Comparison of ENCODE assay signal across 1 cellular context in the genomic region with DNA sequence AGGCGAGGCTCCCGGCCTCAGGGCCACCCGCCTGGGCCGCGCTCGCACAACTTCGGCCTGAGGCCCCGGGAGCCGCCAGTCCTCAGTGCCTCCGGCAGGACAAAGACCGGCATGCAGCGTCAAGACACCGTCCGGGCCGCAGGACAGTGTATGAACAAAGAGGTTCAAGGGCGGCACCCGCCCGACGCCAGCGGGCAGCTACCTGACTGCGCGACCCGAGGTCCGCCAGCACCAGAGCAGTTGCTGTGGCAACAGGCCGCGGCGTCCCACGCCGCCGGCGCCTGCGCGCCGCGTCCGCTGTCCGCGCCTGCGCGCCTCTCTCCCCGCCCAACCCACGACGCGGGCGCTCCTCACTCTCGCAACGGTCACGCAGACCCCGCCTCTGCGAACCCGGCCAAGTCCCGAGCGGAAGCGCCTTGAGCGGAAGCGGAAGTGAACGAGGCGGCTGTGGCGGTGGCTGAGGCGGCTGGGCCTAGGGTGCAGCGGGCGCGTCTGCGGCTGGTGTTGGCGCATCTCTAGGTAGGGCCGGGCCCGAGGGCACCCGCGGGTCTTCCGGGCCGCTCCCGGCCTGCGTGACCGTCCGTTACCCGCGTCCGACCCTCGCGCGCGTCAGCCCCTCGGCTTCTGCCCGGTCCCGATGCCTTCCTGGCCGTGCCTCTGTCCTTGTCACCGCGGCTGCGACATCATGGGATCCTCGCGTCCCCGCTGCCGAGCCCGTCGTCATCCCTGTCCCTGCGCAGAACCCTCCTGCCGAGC.
TF ChIP-seq lines count a peak whose summit lies in the region.

A gene with protein sequence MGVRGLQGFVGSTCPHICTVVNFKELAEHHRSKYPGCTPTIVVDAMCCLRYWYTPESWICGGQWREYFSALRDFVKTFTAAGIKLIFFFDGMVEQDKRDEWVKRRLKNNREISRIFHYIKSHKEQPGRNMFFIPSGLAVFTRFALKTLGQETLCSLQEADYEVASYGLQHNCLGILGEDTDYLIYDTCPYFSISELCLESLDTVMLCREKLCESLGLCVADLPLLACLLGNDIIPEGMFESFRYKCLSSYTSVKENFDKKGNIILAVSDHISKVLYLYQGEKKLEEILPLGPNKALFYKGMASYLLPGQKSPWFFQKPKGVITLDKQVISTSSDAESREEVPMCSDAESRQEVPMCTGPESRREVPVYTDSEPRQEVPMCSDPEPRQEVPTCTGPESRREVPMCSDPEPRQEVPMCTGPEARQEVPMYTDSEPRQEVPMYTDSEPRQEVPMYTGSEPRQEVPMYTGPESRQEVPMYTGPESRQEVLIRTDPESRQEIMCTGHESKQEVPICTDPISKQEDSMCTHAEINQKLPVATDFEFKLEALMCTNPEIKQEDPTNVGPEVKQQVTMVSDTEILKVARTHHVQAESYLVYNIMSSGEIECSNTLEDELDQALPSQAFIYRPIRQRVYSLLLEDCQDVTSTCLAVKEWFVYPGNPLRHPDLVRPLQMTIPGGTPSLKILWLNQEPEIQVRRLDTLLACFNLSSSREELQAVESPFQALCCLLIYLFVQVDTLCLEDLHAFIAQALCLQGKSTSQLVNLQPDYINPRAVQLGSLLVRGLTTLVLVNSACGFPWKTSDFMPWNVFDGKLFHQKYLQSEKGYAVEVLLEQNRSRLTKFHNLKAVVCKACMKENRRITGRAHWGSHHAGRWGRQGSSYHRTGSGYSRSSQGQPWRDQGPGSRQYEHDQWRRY (plus strand): TSS at position 435 of the 756 bp plus-strand sequence. CDS start 10,633 bp downstream, outside the sequence.

TF ChIP-seq in HEK293, 187 proteins besides CTCF, POLR2A, EP300 and RAD21 (continued from another document):
- TF ChIP-seq, protein P1, sequence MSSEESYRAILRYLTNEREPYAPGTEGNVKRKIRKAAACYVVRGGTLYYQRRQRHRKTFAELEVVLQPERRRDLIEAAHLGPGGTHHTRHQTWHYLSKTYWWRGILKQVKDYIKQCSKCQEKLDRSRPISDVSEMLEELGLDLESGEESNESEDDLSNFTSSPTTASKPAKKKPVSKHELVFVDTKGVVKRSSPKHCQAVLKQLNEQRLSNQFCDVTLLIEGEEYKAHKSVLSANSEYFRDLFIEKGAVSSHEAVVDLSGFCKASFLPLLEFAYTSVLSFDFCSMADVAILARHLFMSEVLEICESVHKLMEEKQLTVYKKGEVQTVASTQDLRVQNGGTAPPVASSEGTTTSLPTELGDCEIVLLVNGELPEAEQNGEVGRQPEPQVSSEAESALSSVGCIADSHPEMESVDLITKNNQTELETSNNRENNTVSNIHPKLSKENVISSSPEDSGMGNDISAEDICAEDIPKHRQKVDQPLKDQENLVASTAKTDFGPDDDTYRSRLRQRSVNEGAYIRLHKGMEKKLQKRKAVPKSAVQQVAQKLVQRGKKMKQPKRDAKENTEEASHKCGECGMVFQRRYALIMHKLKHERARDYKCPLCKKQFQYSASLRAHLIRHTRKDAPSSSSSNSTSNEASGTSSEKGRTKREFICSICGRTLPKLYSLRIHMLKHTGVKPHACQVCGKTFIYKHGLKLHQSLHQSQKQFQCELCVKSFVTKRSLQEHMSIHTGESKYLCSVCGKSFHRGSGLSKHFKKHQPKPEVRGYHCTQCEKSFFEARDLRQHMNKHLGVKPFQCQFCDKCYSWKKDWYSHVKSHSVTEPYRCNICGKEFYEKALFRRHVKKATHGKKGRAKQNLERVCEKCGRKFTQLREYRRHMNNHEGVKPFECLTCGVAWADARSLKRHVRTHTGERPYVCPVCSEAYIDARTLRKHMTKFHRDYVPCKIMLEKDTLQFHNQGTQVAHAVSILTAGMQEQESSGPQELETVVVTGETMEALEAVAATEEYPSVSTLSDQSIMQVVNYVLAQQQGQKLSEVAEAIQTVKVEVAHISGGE (tag by site-specific recombination; conservative IDR thresholded peaks at IDR 0.05; ENCODE audit: low read depth) = peak; percentile 93
- TF ChIP-seq ZNF624 (tag by site-specific recombination; IDR thresholded peaks at IDR 0.05) = no peak
- TF ChIP-seq, protein P2, sequence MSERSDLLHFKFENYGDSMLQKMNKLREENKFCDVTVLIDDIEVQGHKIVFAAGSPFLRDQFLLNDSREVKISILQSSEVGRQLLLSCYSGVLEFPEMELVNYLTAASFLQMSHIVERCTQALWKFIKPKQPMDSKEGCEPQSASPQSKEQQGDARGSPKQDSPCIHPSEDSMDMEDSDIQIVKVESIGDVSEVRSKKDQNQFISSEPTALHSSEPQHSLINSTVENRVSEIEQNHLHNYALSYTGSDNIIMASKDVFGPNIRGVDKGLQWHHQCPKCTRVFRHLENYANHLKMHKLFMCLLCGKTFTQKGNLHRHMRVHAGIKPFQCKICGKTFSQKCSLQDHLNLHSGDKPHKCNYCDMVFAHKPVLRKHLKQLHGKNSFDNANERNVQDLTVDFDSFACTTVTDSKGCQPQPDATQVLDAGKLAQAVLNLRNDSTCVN (tag by site-specific recombination; optimal IDR thresholded peaks at IDR 0.05) = peak; percentile 97
- no peak for TF ChIP-seq ZNF266 (tag by site-specific recombination; IDR thresholded peaks at IDR 0.05; ENCODE audit: low read depth)
- peak; percentile 78 for TF ChIP-seq ZNF2 (tag by site-specific recombination; IDR thresholded peaks at IDR 0.05)
- TF ChIP-seq GLI4 (tag by site-specific recombination; IDR thresholded peaks at IDR 0.05) = peak; percentile 76; the same call in 1 of the 2 replicates
- TF ChIP-seq, protein P3, sequence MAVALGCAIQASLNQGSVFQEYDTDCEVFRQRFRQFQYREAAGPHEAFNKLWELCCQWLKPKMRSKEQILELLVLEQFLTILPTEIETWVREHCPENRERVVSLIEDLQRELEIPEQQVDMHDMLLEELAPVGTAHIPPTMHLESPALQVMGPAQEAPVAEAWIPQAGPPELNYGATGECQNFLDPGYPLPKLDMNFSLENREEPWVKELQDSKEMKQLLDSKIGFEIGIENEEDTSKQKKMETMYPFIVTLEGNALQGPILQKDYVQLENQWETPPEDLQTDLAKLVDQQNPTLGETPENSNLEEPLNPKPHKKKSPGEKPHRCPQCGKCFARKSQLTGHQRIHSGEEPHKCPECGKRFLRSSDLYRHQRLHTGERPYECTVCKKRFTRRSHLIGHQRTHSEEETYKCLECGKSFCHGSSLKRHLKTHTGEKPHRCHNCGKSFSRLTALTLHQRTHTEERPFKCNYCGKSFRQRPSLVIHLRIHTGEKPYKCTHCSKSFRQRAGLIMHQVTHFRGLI (tag by site-specific recombination; IDR thresholded peaks at IDR 0.05) = peak; percentile 77
- TF ChIP-seq GLIS1 (tag by site-specific recombination; IDR thresholded peaks at IDR 0.05) = no peak; the same call in 1 of the 2 replicates
- TF ChIP-seq ZNF626 (tag by site-specific recombination; IDR thresholded peaks at IDR 0.05) = no peak
- peak; percentile 91 for TF ChIP-seq ZNF501 (tag by site-specific recombination; IDR thresholded peaks at IDR 0.05)
- TF ChIP-seq, protein P4, sequence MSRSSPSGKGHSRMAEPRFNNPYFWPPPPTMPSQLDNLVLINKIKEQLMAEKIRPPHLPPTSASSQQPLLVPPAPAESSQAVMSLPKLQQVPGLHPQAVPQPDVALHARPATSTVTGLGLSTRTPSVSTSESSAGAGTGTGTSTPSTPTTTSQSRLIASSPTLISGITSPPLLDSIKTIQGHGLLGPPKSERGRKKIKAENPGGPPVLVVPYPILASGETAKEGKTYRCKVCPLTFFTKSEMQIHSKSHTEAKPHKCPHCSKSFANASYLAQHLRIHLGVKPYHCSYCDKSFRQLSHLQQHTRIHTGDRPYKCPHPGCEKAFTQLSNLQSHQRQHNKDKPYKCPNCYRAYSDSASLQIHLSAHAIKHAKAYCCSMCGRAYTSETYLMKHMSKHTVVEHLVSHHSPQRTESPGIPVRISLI (tag by site-specific recombination; IDR thresholded peaks at IDR 0.05) = no peak
- TF ChIP-seq, protein P5, sequence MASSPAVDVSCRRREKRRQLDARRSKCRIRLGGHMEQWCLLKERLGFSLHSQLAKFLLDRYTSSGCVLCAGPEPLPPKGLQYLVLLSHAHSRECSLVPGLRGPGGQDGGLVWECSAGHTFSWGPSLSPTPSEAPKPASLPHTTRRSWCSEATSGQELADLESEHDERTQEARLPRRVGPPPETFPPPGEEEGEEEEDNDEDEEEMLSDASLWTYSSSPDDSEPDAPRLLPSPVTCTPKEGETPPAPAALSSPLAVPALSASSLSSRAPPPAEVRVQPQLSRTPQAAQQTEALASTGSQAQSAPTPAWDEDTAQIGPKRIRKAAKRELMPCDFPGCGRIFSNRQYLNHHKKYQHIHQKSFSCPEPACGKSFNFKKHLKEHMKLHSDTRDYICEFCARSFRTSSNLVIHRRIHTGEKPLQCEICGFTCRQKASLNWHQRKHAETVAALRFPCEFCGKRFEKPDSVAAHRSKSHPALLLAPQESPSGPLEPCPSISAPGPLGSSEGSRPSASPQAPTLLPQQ (tag by site-specific recombination; IDR thresholded peaks at IDR 0.05) = 0 out of 2 replicates have a peak, but pooled peaks have one; percentile 43
- TF ChIP-seq ZNF311 (tag by site-specific recombination; IDR thresholded peaks at IDR 0.05; ENCODE audit: borderline replicate concordance) = no peak
- TF ChIP-seq KLF16 (tag by site-specific recombination; IDR thresholded peaks at IDR 0.05) = peak; percentile 54
- TF ChIP-seq ZNF10 (tag by site-specific recombination; IDR thresholded peaks at IDR 0.05) = no peak; the same call in 1 of the 2 replicates
- TF ChIP-seq, protein P6, sequence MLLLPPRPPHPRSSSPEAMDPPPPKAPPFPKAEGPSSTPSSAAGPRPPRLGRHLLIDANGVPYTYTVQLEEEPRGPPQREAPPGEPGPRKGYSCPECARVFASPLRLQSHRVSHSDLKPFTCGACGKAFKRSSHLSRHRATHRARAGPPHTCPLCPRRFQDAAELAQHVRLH (tag by site-specific recombination; IDR thresholded peaks at IDR 0.05) = no peak
- TF ChIP-seq ZFP37 (tag by site-specific recombination; IDR thresholded peaks at IDR 0.05) = peak; percentile 52; the same call in 1 of the 2 replicates
- TF ChIP-seq ZNF777 (tag by site-specific recombination; IDR thresholded peaks at IDR 0.05; ENCODE audit: borderline replicate concordance) = peak; percentile 72; the same call in 1 of the 2 replicates
- 0 out of 2 replicates have a peak, but pooled peaks have one; percentile 35 for TF ChIP-seq ZBTB17 (tag by site-specific recombination; IDR thresholded peaks at IDR 0.05)
- TF ChIP-seq OVOL3 (tag by site-specific recombination; IDR thresholded peaks at IDR 0.05) = peak; percentile 40; the same call in 1 of the 2 replicates
- peak; percentile 32 for TF ChIP-seq KLF9 (tag by site-specific recombination; IDR thresholded peaks at IDR 0.05; ENCODE audit: low read depth)
- TF ChIP-seq REPIN1 (tag by site-specific recombination; IDR thresholded peaks at IDR 0.05; ENCODE audit: low read depth) = peak; percentile 85; the same call in 1 of the 2 replicates
- TF ChIP-seq, protein P7, sequence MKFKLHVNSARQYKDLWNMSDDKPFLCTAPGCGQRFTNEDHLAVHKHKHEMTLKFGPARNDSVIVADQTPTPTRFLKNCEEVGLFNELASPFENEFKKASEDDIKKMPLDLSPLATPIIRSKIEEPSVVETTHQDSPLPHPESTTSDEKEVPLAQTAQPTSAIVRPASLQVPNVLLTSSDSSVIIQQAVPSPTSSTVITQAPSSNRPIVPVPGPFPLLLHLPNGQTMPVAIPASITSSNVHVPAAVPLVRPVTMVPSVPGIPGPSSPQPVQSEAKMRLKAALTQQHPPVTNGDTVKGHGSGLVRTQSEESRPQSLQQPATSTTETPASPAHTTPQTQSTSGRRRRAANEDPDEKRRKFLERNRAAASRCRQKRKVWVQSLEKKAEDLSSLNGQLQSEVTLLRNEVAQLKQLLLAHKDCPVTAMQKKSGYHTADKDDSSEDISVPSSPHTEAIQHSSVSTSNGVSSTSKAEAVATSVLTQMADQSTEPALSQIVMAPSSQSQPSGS (tag by site-specific recombination; IDR thresholded peaks at IDR 0.05; ENCODE audit: low read depth) = no peak
- no peak for TF ChIP-seq ZNF248 (tag by site-specific recombination; IDR thresholded peaks at IDR 0.05)
- TF ChIP-seq, protein P8, sequence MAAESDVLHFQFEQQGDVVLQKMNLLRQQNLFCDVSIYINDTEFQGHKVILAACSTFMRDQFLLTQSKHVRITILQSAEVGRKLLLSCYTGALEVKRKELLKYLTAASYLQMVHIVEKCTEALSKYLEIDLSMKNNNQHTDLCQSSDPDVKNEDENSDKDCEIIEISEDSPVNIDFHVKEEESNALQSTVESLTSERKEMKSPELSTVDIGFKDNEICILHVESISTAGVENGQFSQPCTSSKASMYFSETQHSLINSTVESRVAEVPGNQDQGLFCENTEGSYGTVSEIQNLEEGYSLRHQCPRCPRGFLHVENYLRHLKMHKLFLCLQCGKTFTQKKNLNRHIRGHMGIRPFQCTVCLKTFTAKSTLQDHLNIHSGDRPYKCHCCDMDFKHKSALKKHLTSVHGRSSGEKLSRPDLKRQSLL (tag by site-specific recombination; IDR thresholded peaks at IDR 0.05) = no peak
- no peak for TF ChIP-seq ZNF423 (tag by site-specific recombination; IDR thresholded peaks at IDR 0.05)
- peak; percentile 38; the same call in 1 of the 2 replicates for TF ChIP-seq KLF7 (tag by site-specific recombination; IDR thresholded peaks at IDR 0.05; ENCODE audit: borderline replicate concordance)
